In the genomic region with DNA sequence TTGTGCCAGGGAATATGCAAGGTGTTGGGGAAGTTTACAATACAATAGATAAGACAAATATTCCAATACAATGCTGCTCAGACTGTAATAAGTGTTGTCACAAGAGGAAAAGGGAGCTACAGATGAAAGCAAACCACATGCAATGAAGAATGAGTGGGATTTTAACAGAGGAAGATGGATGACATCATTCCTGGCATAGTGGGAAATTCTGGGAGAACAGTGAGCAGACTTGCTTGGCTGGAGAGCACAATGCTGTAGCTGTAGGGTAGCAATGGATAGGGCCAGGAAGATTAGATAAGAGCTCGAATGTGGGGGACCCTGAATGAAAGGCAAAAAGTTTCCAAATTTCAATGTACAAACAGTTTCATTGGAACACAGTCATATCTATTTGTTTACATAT, we compare ENCODE assay signal across 19 cellular contexts. TPM values are rescaled to one million over a fixed set of nuclear protein-coding genes. Genes with fewer than 3 reads are reported as not detected.
"Had no signal": no experiment of that assay in that cellular context is flagged by ENCODE, and none has a peak within 500 bp of the region (broad histone marks: within the 10 kb centered on the region; RNA-seq: fewer than 3 reads in every experiment).

No MANE protein-coding gene starts in this region.

- H3K4me3 Mint-ChIP-seq: activated T-cell treated with anti-CD3 and anti-CD28 coated beads, Interleukin-2, amount 50 U/mL, for 72 hours; naive thymus-derived CD8-positive, alpha-beta T cell; stimulated activated naive CD8-positive, alpha-beta T cell treated with anti-CD3 and anti-CD28 coated beads, Interleukin-15, Interleukin-2, amounts not matched to agents 100 ng/mL and 50 ng/mL, for 24 hours; T-helper 1 cell treated with Interleukin-12 subunit alpha and Interleukin-12 subunit beta and Interleukin-4 antibody, amounts not matched to agents 30 μg/mL and 1 μg/mL, for 36 hours had no signal

- H3K27ac Mint-ChIP-seq: activated T-cell treated with anti-CD3 and anti-CD28 coated beads, Interleukin-2, amount 50 U/mL, for 72 hours; stimulated activated naive CD8-positive, alpha-beta T cell treated with anti-CD3 and anti-CD28 coated beads, Interleukin-15, Interleukin-2, amounts not matched to agents 100 ng/mL and 50 ng/mL, for 24 hours; T-helper 1 cell treated with Interleukin-12 subunit alpha and Interleukin-12 subunit beta and Interleukin-4 antibody, amounts not matched to agents 30 μg/mL and 1 μg/mL, for 36 hours had no signal

- FAIRE-seq: endometrium had no signal

- H3K4me1 ChIP-seq: ascending aorta, breast epithelium, prostate gland had no signal

- H3K4me3 ChIP-seq: ascending aorta, breast epithelium, coronary artery, prostate gland, right atrium auricular region, tibial nerve had no signal

- H3K27ac ChIP-seq: ascending aorta, breast epithelium, coronary artery, prostate gland, right atrium auricular region, tibial nerve had no signal

- H3K4me1 Mint-ChIP-seq: naive thymus-derived CD8-positive, alpha-beta T cell had no signal

- H3K9me3 ChIP-seq: ascending aorta, breast epithelium, prostate gland, right atrium auricular region, tibial nerve had no signal

- DNase-seq: activated CD4-positive, alpha-beta T cell treated with anti-CD3 and anti-CD28 coated beads, Interleukin-2, amount 50 U/mL, for 1 hour; activated CD8-positive, alpha-beta memory T cell treated with anti-CD3 and anti-CD28 coated beads for 24 hours; activated CD8-positive, alpha-beta memory T cell treated with anti-CD3 and anti-CD28 coated beads, Interleukin-2, amount 50 U/mL, for 48 hours; activated effector memory CD4-positive, alpha-beta T cell treated with anti-CD3 and anti-CD28 coated beads, Interleukin-2, amount 50 U/mL, for 16 hours; activated naive CD4-positive, alpha-beta T cell treated with anti-CD3 and anti-CD28 coated beads, Interleukin-2, amount 50 U/mL, for 16 hours; activated T-cell treated with anti-CD3 and anti-CD28 coated beads, Interleukin-2, amount 50 U/mL, for 72 hours; mesenchymal stem cell; naive thymus-derived CD8-positive, alpha-beta T cell; stimulated activated CD4-positive, alpha-beta T cell treated with anti-CD3 and anti-CD28 coated beads, Interleukin-2, amount 100 ng/mL, for 24 hours had no signal

- H3K9me3 Mint-ChIP-seq: activated T-cell treated with anti-CD3 and anti-CD28 coated beads, Interleukin-2, amount 50 U/mL, for 72 hours; stimulated activated naive CD8-positive, alpha-beta T cell treated with anti-CD3 and anti-CD28 coated beads, Interleukin-15, Interleukin-2, amounts not matched to agents 100 ng/mL and 50 ng/mL, for 24 hours; T-helper 1 cell treated with Interleukin-12 subunit alpha and Interleukin-12 subunit beta and Interleukin-4 antibody, amounts not matched to agents 30 μg/mL and 1 μg/mL, for 36 hours had no signal

- H3K36me3 Mint-ChIP-seq: naive thymus-derived CD8-positive, alpha-beta T cell had no signal

- H3K36me3 ChIP-seq: ascending aorta, breast epithelium, prostate gland, right atrium auricular region, tibial nerve had no signal

- H3K27me3 ChIP-seq: ascending aorta, breast epithelium, right atrium auricular region, tibial nerve had no signal

- ATAC-seq: activated CD4-positive, CD25-positive, alpha-beta regulatory T cell treated with anti-CD3 and anti-CD28 coated beads, Interleukin-2, amount 50 U/mL, for 24 hours; activated T-cell treated with anti-CD3 and anti-CD28 coated beads, Interleukin-2, amount 50 U/mL, for 72 hours; naive thymus-derived CD8-positive, alpha-beta T cell had no signal

RNA-seq across cellular contexts. Expression of gene DPYSL3, which starts 9.5 kb away (rescaled TPM):
- total RNA-seq: naive thymus-derived CD8-positive, alpha-beta T cell had no signal
- polyA plus RNA-seq: naive thymus-derived CD8-positive, alpha-beta T cell had no signal
